8 cellular contexts compared by ENCODE assay signal in genomic region chr7:32727483-32728411, GRCh38.
DNase-seq lines count a peak whose midpoint lies in the region; ATAC-seq, FAIRE-seq and TF ChIP-seq lines count a peak whose summit lies in the region.
"Not testable (repeated sequence)": the region's sequence is repeated elsewhere in the genome, so short reads cannot be mapped to it uniquely, and the experiment has no call there.

No MANE protein-coding gene starts in this region.

- not testable (repeated sequence) for H3K9me3 Mint-ChIP-seq in activated CD4-positive, alpha-beta T cell treated with anti-CD3 and anti-CD28 coated beads for 36 hours (ENCODE audit: low read depth)

- peak; percentile 44 for DNase-seq in NCI-H2227 treated with DMSO at 0.1 percent for 48 hours (lab: John Stamatoyannopoulos, UW)
- DNase-seq in activated CD4-positive, alpha-beta T cell treated with anti-CD3 and anti-CD28 coated beads for 36 hours: peak; percentile 62
- DNase-seq in choroid plexus epithelial cell (ENCODE audit: low read depth): peak; percentile 34
- peak; percentile 82 for DNase-seq in kidney

- not testable (repeated sequence) for TF ChIP-seq CTCF in choroid plexus epithelial cell (conservative IDR thresholded peaks at IDR 0.05; ENCODE audit: low read depth, low read length); kidney (IDR thresholded peaks at IDR 0.05; ENCODE audit: borderline replicate concordance, extremely low read depth, insufficient read depth)

- peak overlapping the region; percentile 78 for H3K9ac ChIP-seq in BLaER1
- peak overlapping the region in 1 of 2 donors; percentile 43 for H3K9ac ChIP-seq in kidney (ENCODE audit: low read length in 2 of 2)

- H3K4me2 ChIP-seq in BLaER1: peak overlapping the region; percentile 84

- not testable (repeated sequence) for H3K9me3 ChIP-seq in BLaER1; kidney (ENCODE audit: control insufficient read depth in 1 of 2, low read length in 2 of 2)

- CTCF ChIA-PET in activated CD4-positive, alpha-beta T cell treated with anti-CD3 and anti-CD28 coated beads for 36 hours (lab: Charles Lee): not testable (repeated sequence)

- POLR2A ChIA-PET in activated CD4-positive, alpha-beta T cell treated with anti-CD3 and anti-CD28 coated beads for 36 hours (lab: Charles Lee): not testable (repeated sequence)

- peak; percentile 62 for ATAC-seq in GM19328 (IDR thresholded peaks at IDR 0.05; ENCODE audit: unreplicated experiment)
- ATAC-seq in HG03139 (IDR thresholded peaks at IDR 0.05; ENCODE audit: unreplicated experiment): peak; percentile 38
- peak; percentile 64 for ATAC-seq in activated CD4-positive, alpha-beta T cell treated with anti-CD3 and anti-CD28 coated beads for 36 hours

- not testable (repeated sequence) for H4K20me1 ChIP-seq in BLaER1

- H3K27ac ChIP-seq in BLaER1: peak overlapping the region; percentile 76
- H3K27ac ChIP-seq in kidney (ENCODE audit: low read depth in 2 of 2, low read length in 2 of 2): peak overlapping the region; percentile 69 to 85
- H3K27ac ChIP-seq in skin epidermis: peak overlapping the region; percentile 1 to 91 (median 75)

- not testable (repeated sequence) for H3K4me1 ChIP-seq in BLaER1; kidney (ENCODE audit: control insufficient read depth in 1 of 2, insufficient read depth in 1 of 2, low read depth in 1 of 2, low read length in 2 of 2)

- peak overlapping the region; percentile 85 for H3K4me3 ChIP-seq in BLaER1
- peak overlapping the region; percentile 78 for H3K4me3 ChIP-seq in choroid plexus epithelial cell (ENCODE audit: low read depth, low read length)
- H3K4me3 ChIP-seq in kidney (ENCODE audit: low read length in 2 of 2): peak overlapping the region; percentile 55 to 59
- H3K4me3 ChIP-seq in skin epidermis: peak overlapping the region; percentile 41 to 84 (median 74)

- intact Hi-C loops in activated CD4-positive, alpha-beta T cell treated with anti-CD3 and anti-CD28 coated beads for 36 hours (cut with DNase I, micrococcal nuclease): loop anchor here (1.0 to 2.0 kb wide), 4 partner anchors 215 to 402 kb away; partner anchors contain the start of genes LSM5 (in 2 of the 2) and BBS9 (in 1 of the 2)
- intact Hi-C loops in kidney (cut with DNase I): not testable (repeated sequence)

- not testable (repeated sequence) for FAIRE-seq in kidney (lab: Jason Lieb, UNC)

- not testable (repeated sequence) for H3K4me1 Mint-ChIP-seq in activated CD4-positive, alpha-beta T cell treated with anti-CD3 and anti-CD28 coated beads for 36 hours

- not testable (repeated sequence) for H3K36me3 Mint-ChIP-seq in activated CD4-positive, alpha-beta T cell treated with anti-CD3 and anti-CD28 coated beads for 36 hours (ENCODE audit: low read depth)

- H3K27ac Mint-ChIP-seq in activated CD4-positive, alpha-beta T cell treated with anti-CD3 and anti-CD28 coated beads for 36 hours: not testable (repeated sequence)

- H3K27me3 Mint-ChIP-seq in activated CD4-positive, alpha-beta T cell treated with anti-CD3 and anti-CD28 coated beads for 36 hours: peaks cover 19% of the 10 kb centered on the region

- H3K4me3 Mint-ChIP-seq in activated CD4-positive, alpha-beta T cell treated with anti-CD3 and anti-CD28 coated beads for 36 hours: peak overlapping the region; percentile 63

- H3K27me3 ChIP-seq in BLaER1: not testable (repeated sequence)

- H3K36me3 ChIP-seq in BLaER1; kidney (ENCODE audit: control insufficient read depth in 1 of 2, insufficient read depth in 2 of 2, low read length in 2 of 2): not testable (repeated sequence)

Comparison
In these comparisons a context has a peak if more than half of its experiments do, and no peak if none do; other contexts are left out.
1. Peak in every context shown above with its lines: DNase-seq, ATAC-seq, H3K4me3 ChIP-seq and H3K27ac ChIP-seq.